9 cellular contexts compared by ENCODE assay signal in genomic region chr5:125199968-125200841, GRCh38.
DNase-seq lines count a peak whose midpoint lies in the region; ATAC-seq lines count a peak whose summit lies in the region.
"Had no signal": no experiment of that assay in that cellular context is flagged by ENCODE, and none has a peak within 500 bp of the region (broad histone marks: within the 10 kb centered on the region; RNA-seq: fewer than 3 reads in every experiment).

No MANE protein-coding gene starts in this region.

- H3K27ac Mint-ChIP-seq in activated CD8-positive, alpha-beta T cell treated with anti-CD3 and anti-CD28 coated beads, Interleukin-2, amount 10 ng/mL, durations not matched to agents 7 days and 5 days = no peak overlapping the region

- no peaks in the 10 kb centered on the region for H3K36me3 Mint-ChIP-seq in activated CD8-positive, alpha-beta T cell treated with anti-CD3 and anti-CD28 coated beads, Interleukin-2, amount 10 ng/mL, durations not matched to agents 7 days and 5 days (ENCODE audit: low read depth)

- H4K91ac ChIP-seq in trophoblast cell (ENCODE audit: low read depth, low read length) = no peak overlapping the region

- no peaks in the 10 kb centered on the region for H3K27me3 ChIP-seq in trophoblast cell (ENCODE audit: insufficient read depth, low read length)
- H3K27me3 ChIP-seq: BLaER1 treated with 17β-estradiol and CSF1 and Interleukin-3, amounts not matched to agents 10 nM and 100 nM had no signal

- H3K4me1 Mint-ChIP-seq in activated CD8-positive, alpha-beta T cell treated with anti-CD3 and anti-CD28 coated beads, Interleukin-2, amount 10 ng/mL, durations not matched to agents 7 days and 5 days (ENCODE audit: low read depth) = no peaks in the 10 kb centered on the region

- no peak overlapping the region for H4K12ac ChIP-seq in trophoblast cell (ENCODE audit: low read depth, low read length)

- DNase-seq in NCI-H345 (lab: John Stamatoyannopoulos, UW) (peak; percentile 39), NCI-H345 treated with DMSO at 0.1 percent for 48 hours (lab: John Stamatoyannopoulos, UW; ENCODE audit: unreplicated experiment) (no peak), NCI-H748 (lab: John Stamatoyannopoulos, UW; ENCODE audit: unreplicated experiment) (peak; percentile 87), fibroblast of peridontal ligament (ENCODE audit: extremely low read depth) (peak; percentile 28), trophoblast cell (peak in 1 of 2 donors; percentile 35), amniotic stem cell (lab: John Stamatoyannopoulos, UW) (no peak)
- no peak for DNase-seq in activated CD8-positive, alpha-beta T cell treated with anti-CD3 and anti-CD28 coated beads, Interleukin-2, amount 10 ng/mL, durations not matched to agents 7 days and 5 days

- CTCF ChIA-PET in activated CD8-positive, alpha-beta T cell treated with anti-CD3 and anti-CD28 coated beads, Interleukin-2, amount 10 ng/mL, durations not matched to agents 7 days and 5 days (lab: Charles Lee) = no interaction called here

- H3K9me3 Mint-ChIP-seq in activated CD8-positive, alpha-beta T cell treated with anti-CD3 and anti-CD28 coated beads, Interleukin-2, amount 10 ng/mL, durations not matched to agents 7 days and 5 days (ENCODE audit: insufficient read depth) = no peaks in the 10 kb centered on the region

- H3K18ac ChIP-seq in trophoblast cell (ENCODE audit: low read length) = no peak overlapping the region

- no peak overlapping the region for H3K14ac ChIP-seq in trophoblast cell (ENCODE audit: low read length)

- H2BK120ac ChIP-seq in trophoblast cell (ENCODE audit: insufficient read depth, low read length, poor library complexity) = no peak overlapping the region

- H3K4me3 Mint-ChIP-seq in activated CD8-positive, alpha-beta T cell treated with anti-CD3 and anti-CD28 coated beads, Interleukin-2, amount 10 ng/mL, durations not matched to agents 7 days and 5 days = no peak overlapping the region

- no peaks in the 10 kb centered on the region for H3K79me2 ChIP-seq in trophoblast cell (ENCODE audit: control insufficient read depth, insufficient read depth, low read length, poor library complexity)

- peak overlapping the region; percentile 55 for H3K4me2 ChIP-seq in trophoblast cell (ENCODE audit: low read length)
- H3K4me2 ChIP-seq: BLaER1 treated with 17β-estradiol and CSF1 and Interleukin-3, amounts not matched to agents 10 nM and 100 nM had no signal

- H3K23ac ChIP-seq in trophoblast cell (ENCODE audit: low read length) = no peak overlapping the region

- H3K4ac ChIP-seq in trophoblast cell (ENCODE audit: low read depth, low read length) = no peak overlapping the region

- H2BK12ac ChIP-seq in trophoblast cell (ENCODE audit: low read length) = no peak overlapping the region

- no peak overlapping the region for H2BK5ac ChIP-seq in trophoblast cell (ENCODE audit: low read depth, low read length, poor library complexity)

- POLR2A ChIA-PET in activated CD8-positive, alpha-beta T cell treated with anti-CD3 and anti-CD28 coated beads, Interleukin-2, amount 10 ng/mL, durations not matched to agents 7 days and 5 days (lab: Charles Lee) = no interaction called here

- peak overlapping the region; percentile 35 for H3K9ac ChIP-seq in trophoblast cell (ENCODE audit: low read length)
- H3K9ac ChIP-seq: BLaER1 treated with 17β-estradiol and CSF1 and Interleukin-3, amounts not matched to agents 10 nM and 100 nM had no signal

- H2AK5ac ChIP-seq in trophoblast cell (ENCODE audit: low read length) = no peak overlapping the region

- ATAC-seq in activated CD8-positive, alpha-beta T cell treated with anti-CD3 and anti-CD28 coated beads, Interleukin-2, amount 10 ng/mL, durations not matched to agents 7 days and 5 days = no peak
- no peak for ATAC-seq in HG03457 (IDR thresholded peaks at IDR 0.05; ENCODE audit: unreplicated experiment)

- H2AFZ ChIP-seq in trophoblast cell (ENCODE audit: insufficient read depth, low read length, poor library complexity) = no peak overlapping the region

- H3K27ac ChIP-seq in trophoblast cell (ENCODE audit: low read depth, low read length) = no peak overlapping the region
- H3K27ac ChIP-seq: BLaER1 treated with 17β-estradiol and CSF1 and Interleukin-3, amounts not matched to agents 10 nM and 100 nM had no signal

- peaks cover 0 to 5% of the 10 kb centered on the region in 2 experiments for H3K4me1 ChIP-seq in trophoblast cell (ENCODE audit: control insufficient read depth in 1 of 2, insufficient read depth in 2 of 2, low read length in 2 of 2)
- H3K4me1 ChIP-seq: BLaER1 treated with 17β-estradiol and CSF1 and Interleukin-3, amounts not matched to agents 10 nM and 100 nM had no signal

- no peaks in the 10 kb centered on the region for H3K27me3 Mint-ChIP-seq in activated CD8-positive, alpha-beta T cell treated with anti-CD3 and anti-CD28 coated beads, Interleukin-2, amount 10 ng/mL, durations not matched to agents 7 days and 5 days (ENCODE audit: low read depth)

- no peaks in the 10 kb centered on the region for H3K36me3 ChIP-seq in trophoblast cell (ENCODE audit: control insufficient read depth in 1 of 2, insufficient read depth in 2 of 2, low read length in 2 of 2)
- H3K36me3 ChIP-seq: BLaER1 treated with 17β-estradiol and CSF1 and Interleukin-3, amounts not matched to agents 10 nM and 100 nM had no signal

- H3K9me3 ChIP-seq in trophoblast cell (ENCODE audit: insufficient read depth, low read depth, low read length) = no peaks in the 10 kb centered on the region

- no peak overlapping the region for H3K4me3 ChIP-seq in trophoblast cell (ENCODE audit: low read depth, low read length)
- H3K4me3 ChIP-seq: BLaER1 treated with 17β-estradiol and CSF1 and Interleukin-3, amounts not matched to agents 10 nM and 100 nM had no signal

- H4K8ac ChIP-seq in trophoblast cell (ENCODE audit: low read depth, low read length) = no peak overlapping the region

- H3K79me1 ChIP-seq in trophoblast cell (ENCODE audit: low read length) = no peaks in the 10 kb centered on the region

- no CpG with 5 or more reads among the region's 15 CpGs for WGBS in trophoblast cell (ENCODE audit: extremely low coverage, insufficient coverage, insufficient read length)

Comparison
In these comparisons a context has a peak if more than half of its experiments do, and no peak if none do; other contexts are left out.
1. DNase-seq: peak in NCI-H345 (single experiment), NCI-H748 (single experiment) and fibroblast of peridontal ligament (single experiment); none in NCI-H345 treated with DMSO at 0.1 percent for 48 hours (single experiment), amniotic stem cell (single experiment) and activated CD8-positive, alpha-beta T cell treated with anti-CD3 and anti-CD28 coated beads, Interleukin-2, amount 10 ng/mL, durations not matched to agents 7 days and 5 days (single experiment).